Comparison of ENCODE assay signal across 17 cellular contexts in the genomic region with DNA sequence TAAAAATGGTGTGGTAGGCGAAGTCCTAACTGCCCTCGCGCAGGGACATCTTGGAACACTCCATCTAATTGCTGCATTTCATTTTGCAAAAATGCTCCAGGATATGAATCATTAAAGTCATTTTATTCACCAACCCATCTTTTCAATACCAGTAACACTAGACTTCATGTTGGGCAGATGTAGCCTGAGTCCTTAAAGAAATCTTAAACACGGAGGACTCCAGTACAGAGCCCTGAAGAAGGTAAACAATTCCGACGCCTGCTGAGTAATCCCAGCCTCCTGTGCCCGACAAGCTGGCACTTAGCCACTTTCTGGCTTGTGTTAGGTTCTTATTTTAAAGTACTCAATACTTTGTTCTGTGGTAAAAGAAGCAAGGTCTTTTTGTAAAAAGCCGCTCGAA. TPM values are rescaled to one million over a fixed set of nuclear protein-coding genes. Genes with fewer than 3 reads are reported as not detected.
DNase-seq lines count a peak whose midpoint lies in the region; ATAC-seq, FAIRE-seq and TF ChIP-seq lines count a peak whose summit lies in the region.
"Had no signal": no experiment of that assay in that cellular context is flagged by ENCODE, and none has a peak within 500 bp of the region (broad histone marks: within the 10 kb centered on the region; RNA-seq: fewer than 3 reads in every experiment).

No MANE protein-coding gene starts in this region.

- TF ChIP-seq EP300 in A549 (IDR thresholded peaks at IDR 0.05) (no peak), tibial nerve (IDR thresholded peaks at IDR 0.05) (no peak)

- no peaks in the 10 kb centered on the region for H3K27me3 ChIP-seq in tibial nerve

- no peak for ATAC-seq in A549
- ATAC-seq: HCT116, left colon, WTC11 had no signal

- H3K4me2 ChIP-seq in A549: 0 out of 3 replicates have a peak overlapping the region, but pooled peaks have one; percentile 19

- CTCF ChIA-PET in A549 (lab: Yijun Ruan, JAX): no interaction called here

- TF ChIP-seq CTCF in A549 (IDR thresholded peaks at IDR 0.05) (no peak), tibial nerve (IDR thresholded peaks at IDR 0.05) (no peak)

- no peaks in the 10 kb centered on the region for H3K36me3 ChIP-seq in tibial nerve

- no peak for DNase-seq in A549 (ENCODE audit: low read depth in 1 of 2, low spot score in 1 of 2)
- DNase-seq in HT-29 (ENCODE audit: low spot score): peak; percentile 32
- DNase-seq in brain pericyte (ENCODE audit: low read depth, low spot score): peak; percentile 30
- DNase-seq in myocyte (ENCODE audit: low read depth): peak; percentile 32
- no peak for DNase-seq in tibial nerve (ENCODE audit: low spot score in 2 of 2)
- no peak for DNase-seq in SIG-M5 treated with dmso at 0.1 percent for 504 hours (lab: John Stamatoyannopoulos, UW; ENCODE audit: unreplicated experiment)
- DNase-seq in NCI-H526 treated with DMSO at 0.1 percent for 48 hours (lab: John Stamatoyannopoulos, UW): no peak
- no peak for DNase-seq in frontal cortex (ENCODE audit: low spot score in 2 of 2)
- DNase-seq: activated CD8-positive, alpha-beta memory T cell treated with anti-CD3 and anti-CD28 coated beads, Interleukin-2, amount 50 U/mL, for 4 hours; activated naive CD8-positive, alpha-beta T cell treated with anti-CD3 and anti-CD28 coated beads, Interleukin-2, amount 10 ng/mL, durations not matched to agents 7 days and 5 days; dorsolateral prefrontal cortex; glutamatergic neuron; NCI-H146; SIG-M5 had no signal

- FAIRE-seq in A549 (lab: Jason Lieb, UNC) (no peak), frontal cortex (lab: Jason Lieb, UNC) (no peak)

- no peak for TF ChIP-seq RAD21 in A549 (conservative IDR thresholded peaks at IDR 0.05 in 1 of 2, IDR thresholded peaks at IDR 0.05 in 1 of 2)

- no peak overlapping the region for H3K27ac ChIP-seq in A549
- H3K27ac ChIP-seq in tibial nerve: no peak overlapping the region
- H3K27ac ChIP-seq: dorsolateral prefrontal cortex had no signal

- no peaks in the 10 kb centered on the region for H3K9me3 ChIP-seq in A549
- no peaks in the 10 kb centered on the region for H3K9me3 ChIP-seq in tibial nerve

- TF ChIP-seq POLR2A in A549 (IDR thresholded peaks at IDR 0.05; ENCODE audit: low read length): no peak
- no peak for TF ChIP-seq POLR2A in tibial nerve (IDR thresholded peaks at IDR 0.05)

- POLR2A ChIA-PET in A549 (lab: Yijun Ruan, JAX): no interaction called here

- H3K4me3 ChIP-seq in A549 (no peak overlapping the region), tibial nerve (no peak overlapping the region)
- H3K4me3 ChIP-seq: dorsolateral prefrontal cortex had no signal

- 54% methylated on average over 9 of the region's 9 CpGs for WGBS in A549 (ENCODE audit: missing lambda C conversion rate)
- WGBS in tibial nerve, 2 donors: 76% methylated on average over 9 of the region's 9 CpGs

- H3K4me1 ChIP-seq in A549 (0 out of 3 replicates have a peak, but pooled peaks cover 2% of the 10 kb centered on the region), tibial nerve (no peaks in the 10 kb centered on the region)

TF ChIP-seq in A549, 52 proteins besides CTCF, POLR2A, EP300 and RAD21:
- TF ChIP-seq SREBF2 (IDR thresholded peaks at IDR 0.05): no peak
- TF ChIP-seq HOXA7 (CRISPR knock-in tag; IDR thresholded peaks at IDR 0.05): no peak
- TF ChIP-seq, protein P1, sequence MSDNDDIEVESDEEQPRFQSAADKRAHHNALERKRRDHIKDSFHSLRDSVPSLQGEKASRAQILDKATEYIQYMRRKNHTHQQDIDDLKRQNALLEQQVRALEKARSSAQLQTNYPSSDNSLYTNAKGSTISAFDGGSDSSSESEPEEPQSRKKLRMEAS (IDR thresholded peaks at IDR 0.05): no peak
- TF ChIP-seq SMC3 (IDR thresholded peaks at IDR 0.05): no peak
- TF ChIP-seq, protein P2, sequence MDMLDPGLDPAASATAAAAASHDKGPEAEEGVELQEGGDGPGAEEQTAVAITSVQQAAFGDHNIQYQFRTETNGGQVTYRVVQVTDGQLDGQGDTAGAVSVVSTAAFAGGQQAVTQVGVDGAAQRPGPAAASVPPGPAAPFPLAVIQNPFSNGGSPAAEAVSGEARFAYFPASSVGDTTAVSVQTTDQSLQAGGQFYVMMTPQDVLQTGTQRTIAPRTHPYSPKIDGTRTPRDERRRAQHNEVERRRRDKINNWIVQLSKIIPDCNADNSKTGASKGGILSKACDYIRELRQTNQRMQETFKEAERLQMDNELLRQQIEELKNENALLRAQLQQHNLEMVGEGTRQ (IDR thresholded peaks at IDR 0.05): no peak
- TF ChIP-seq, protein P3, sequence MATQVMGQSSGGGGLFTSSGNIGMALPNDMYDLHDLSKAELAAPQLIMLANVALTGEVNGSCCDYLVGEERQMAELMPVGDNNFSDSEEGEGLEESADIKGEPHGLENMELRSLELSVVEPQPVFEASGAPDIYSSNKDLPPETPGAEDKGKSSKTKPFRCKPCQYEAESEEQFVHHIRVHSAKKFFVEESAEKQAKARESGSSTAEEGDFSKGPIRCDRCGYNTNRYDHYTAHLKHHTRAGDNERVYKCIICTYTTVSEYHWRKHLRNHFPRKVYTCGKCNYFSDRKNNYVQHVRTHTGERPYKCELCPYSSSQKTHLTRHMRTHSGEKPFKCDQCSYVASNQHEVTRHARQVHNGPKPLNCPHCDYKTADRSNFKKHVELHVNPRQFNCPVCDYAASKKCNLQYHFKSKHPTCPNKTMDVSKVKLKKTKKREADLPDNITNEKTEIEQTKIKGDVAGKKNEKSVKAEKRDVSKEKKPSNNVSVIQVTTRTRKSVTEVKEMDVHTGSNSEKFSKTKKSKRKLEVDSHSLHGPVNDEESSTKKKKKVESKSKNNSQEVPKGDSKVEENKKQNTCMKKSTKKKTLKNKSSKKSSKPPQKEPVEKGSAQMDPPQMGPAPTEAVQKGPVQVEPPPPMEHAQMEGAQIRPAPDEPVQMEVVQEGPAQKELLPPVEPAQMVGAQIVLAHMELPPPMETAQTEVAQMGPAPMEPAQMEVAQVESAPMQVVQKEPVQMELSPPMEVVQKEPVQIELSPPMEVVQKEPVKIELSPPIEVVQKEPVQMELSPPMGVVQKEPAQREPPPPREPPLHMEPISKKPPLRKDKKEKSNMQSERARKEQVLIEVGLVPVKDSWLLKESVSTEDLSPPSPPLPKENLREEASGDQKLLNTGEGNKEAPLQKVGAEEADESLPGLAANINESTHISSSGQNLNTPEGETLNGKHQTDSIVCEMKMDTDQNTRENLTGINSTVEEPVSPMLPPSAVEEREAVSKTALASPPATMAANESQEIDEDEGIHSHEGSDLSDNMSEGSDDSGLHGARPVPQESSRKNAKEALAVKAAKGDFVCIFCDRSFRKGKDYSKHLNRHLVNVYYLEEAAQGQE (IDR thresholded peaks at IDR 0.05): no peak
- TF ChIP-seq, protein P4, sequence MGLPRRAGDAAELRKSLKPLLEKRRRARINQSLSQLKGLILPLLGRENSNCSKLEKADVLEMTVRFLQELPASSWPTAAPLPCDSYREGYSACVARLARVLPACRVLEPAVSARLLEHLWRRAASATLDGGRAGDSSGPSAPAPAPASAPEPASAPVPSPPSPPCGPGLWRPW (IDR thresholded peaks at IDR 0.05): no peak
- no peak for TF ChIP-seq KDM5A (IDR thresholded peaks at IDR 0.05)
- TF ChIP-seq ESRRA (IDR thresholded peaks at IDR 0.05; ENCODE audit: borderline replicate concordance, low read length): no peak
- TF ChIP-seq FOSB (CRISPR knock-in tag; IDR thresholded peaks at IDR 0.05): no peak

RNA-seq across cellular contexts. Expression of a gene that starts 58.0 kb away (rescaled TPM):
- 12.3 and 15.6 TPM in 2 replicates for polyA plus RNA-seq in A549 (2011; rRNA removed)
- polyA plus RNA-seq in A549 (2012; cell fraction: cytosol; rRNA removed): 7.6 and 12.9 TPM in 2 replicates
- polyA plus RNA-seq in A549 (2012; cell fraction: nucleus; rRNA removed): 10.8 and 17.5 TPM in 2 replicates
- polyA plus RNA-seq in A549 (2017; fragmentation: RNase III; extraction: RNeasy Plus Mini Kit Qiagen cat#74134 plus additional on column Dnase treatment): 3.9 to 5.2 TPM (median 4.8 TPM) in 3 replicates
- 11.7 and 12.6 TPM in 2 replicates for polyA minus RNA-seq in A549 (2011; rRNA and poly(A)+ RNA removed)
- total RNA-seq in HT-29 (2014; rRNA removed; shearing (Covaris generic)): 8.2 and 9.1 TPM in 2 replicates
- total RNA-seq in myocyte: 5.7 and 6.1 TPM in 2 replicates
- polyA plus RNA-seq in myocyte (2012): 6.7 TPM
- 10 to 100 TPM; 38.3 to 60.9 (median 42.4) TPM for total RNA-seq in tibial nerve
- total RNA-seq in frontal cortex: 10.6 TPM

Comparison
In these comparisons a context has a peak if more than half of its experiments do, and no peak if none do; other contexts are left out.
1. DNase-seq: peak in HT-29 (single experiment), brain pericyte (single experiment) and myocyte (single experiment); none in A549 (0 of 2), tibial nerve (0 of 2), SIG-M5 treated with dmso at 0.1 percent for 504 hours (single experiment), NCI-H526 treated with DMSO at 0.1 percent for 48 hours (single experiment) and frontal cortex (0 of 2).